Comparison of ENCODE assay signal across 7 cellular contexts in genomic region chr11:111717649-111718048, GRCh38. TPM values are rescaled to one million over a fixed set of nuclear protein-coding genes. Genes with fewer than 3 reads are reported as not detected.
A peak's percentile ranks its signal among the peaks of the same experiment; 100 is the strongest.
DNase-seq lines count a peak whose midpoint lies in the region; ATAC-seq and TF ChIP-seq lines count a peak whose summit lies in the region.
"Not testable (repeated sequence)": the region's sequence is repeated elsewhere in the genome, so short reads cannot be mapped to it uniquely, and the experiment has no call there.

No MANE protein-coding gene starts in this region.

- CTCF ChIA-PET in CD4-positive, alpha-beta memory T cell (lab: Charles Lee; ENCODE audit: partially characterized antibody) = interaction anchor here (1.0 to 1.2 kb wide), 3 partner anchors 12 to 113 kb away, joined by 3 read pairs; no protein-coding TSS in a partner anchor

- peak overlapping the region in 4 of 7 donors; percentile 2 to 68 (median 26) for H3K27ac Mint-ChIP-seq in CD4-positive, alpha-beta memory T cell
- H3K27ac Mint-ChIP-seq in GM23338 (peak overlapping the region; percentile 74), chondrocyte (ENCODE audit: unreplicated experiment) (peak overlapping the region; percentile 70), progenitor cell of endocrine pancreas (peak overlapping the region; percentile 91)

- H3F3A ChIP-seq in GM23338 (replicated peaks; ENCODE audit: low read depth) = not testable (repeated sequence)

- not testable (repeated sequence) for H3K79me2 ChIP-seq in GM23338 (replicated peaks; ENCODE audit: insufficient read depth)

- TF ChIP-seq EP300 in gastroesophageal sphincter (IDR thresholded peaks at IDR 0.05) = not testable (repeated sequence)

- H3K4me3 Mint-ChIP-seq in CD4-positive, alpha-beta memory T cell; GM23338; chondrocyte (ENCODE audit: unreplicated experiment); progenitor cell of endocrine pancreas (ENCODE audit: low read depth): not testable (repeated sequence)

- not testable (repeated sequence) for TF ChIP-seq CTCF in GM23338 (conservative IDR thresholded peaks at IDR 0.05; ENCODE audit: low read depth in 2 of 2); chondrocyte (IDR thresholded peaks at IDR 0.05); gastroesophageal sphincter (IDR thresholded peaks at IDR 0.05); progenitor cell of endocrine pancreas (IDR thresholded peaks at IDR 0.05; ENCODE audit: unreplicated experiment)

- H3K9ac ChIP-seq in stomach smooth muscle (ENCODE audit: low read length in 2 of 2) = not testable (repeated sequence)

- H3K9me3 Mint-ChIP-seq in CD4-positive, alpha-beta memory T cell; GM23338; chondrocyte (ENCODE audit: low read depth); progenitor cell of endocrine pancreas (ENCODE audit: low read depth): not testable (repeated sequence)

- intact Hi-C loops in CD4-positive, alpha-beta memory T cell (cut with micrococcal nuclease) = not testable (repeated sequence)

- H3K4me1 Mint-ChIP-seq in CD4-positive, alpha-beta memory T cell = not testable (repeated sequence)
- H3K4me1 Mint-ChIP-seq in GM23338 = peaks cover 15% of the 10 kb centered on the region; the same call in 2 of the 3 replicates
- peaks cover 26% of the 10 kb centered on the region for H3K4me1 Mint-ChIP-seq in chondrocyte (ENCODE audit: low read depth)
- H3K4me1 Mint-ChIP-seq in progenitor cell of endocrine pancreas (ENCODE audit: low read depth) = peaks cover 26% of the 10 kb centered on the region

- not testable (repeated sequence) for H3K4me2 ChIP-seq in GM23338

- H3K27me3 ChIP-seq in CD4-positive, alpha-beta memory T cell (ENCODE audit: insufficient read depth, low read length); GM23338 (ENCODE audit: insufficient read depth); gastroesophageal sphincter; stomach smooth muscle (ENCODE audit: control insufficient read depth in 1 of 2, insufficient read depth in 2 of 2, low read length in 2 of 2): not testable (repeated sequence)

- TF ChIP-seq POLR2A in gastroesophageal sphincter (IDR thresholded peaks at IDR 0.05) = not testable (repeated sequence)

- WGBS in gastroesophageal sphincter (ENCODE audit: low coverage in 1 of 2), 2 donors = 86 to 88% methylated on average over 3 of the region's 3 CpGs

- not testable (repeated sequence) for H3K27ac ChIP-seq in CD4-positive, alpha-beta memory T cell (ENCODE audit: low read depth, low read length); GM23338 (ENCODE audit: low read depth)
- H3K27ac ChIP-seq in gastroesophageal sphincter (peak overlapping the region in 3 of 4 donors; percentile 44 to 81 (median 66)), stomach smooth muscle (ENCODE audit: low read length) (peak overlapping the region; percentile 82)

- POLR2A ChIA-PET in CD4-positive, alpha-beta memory T cell (lab: Charles Lee; ENCODE audit: partially characterized antibody) = not testable (repeated sequence)

- H2AFZ ChIP-seq in GM23338 = not testable (repeated sequence)

- not testable (repeated sequence) for H3K4me1 ChIP-seq in CD4-positive, alpha-beta memory T cell (ENCODE audit: insufficient read depth, low read length); GM23338 (ENCODE audit: insufficient read depth)
- H3K4me1 ChIP-seq in gastroesophageal sphincter = peaks cover 6 to 32% (median 10%) of the 10 kb centered on the region in 3 donors
- H3K4me1 ChIP-seq in stomach smooth muscle (ENCODE audit: control insufficient read depth, insufficient read depth, low read length) = peaks cover 21% of the 10 kb centered on the region

- not testable (repeated sequence) for H3K4me3 ChIP-seq in CD4-positive, alpha-beta memory T cell (ENCODE audit: low read length in 2 of 2); GM23338; gastroesophageal sphincter; stomach smooth muscle (ENCODE audit: low read length in 2 of 2)

- peaks cover 51 to 67% of the 10 kb centered on the region in 2 donors for H3K36me3 Mint-ChIP-seq in CD4-positive, alpha-beta memory T cell
- H3K36me3 Mint-ChIP-seq in GM23338 (ENCODE audit: low read depth) (peaks cover 26% of the 10 kb centered on the region), chondrocyte (ENCODE audit: low read depth) (peaks cover 31% of the 10 kb centered on the region), progenitor cell of endocrine pancreas (ENCODE audit: insufficient read depth) (peaks cover 37% of the 10 kb centered on the region)

- not testable (repeated sequence) for DNase-seq in CD4-positive, alpha-beta memory T cell; GM23338 (ENCODE audit: low spot score); chondrocyte (ENCODE audit: low spot score); progenitor cell of endocrine pancreas (ENCODE audit: low spot score, unreplicated experiment)

- not testable (repeated sequence) for H3K27me3 Mint-ChIP-seq in CD4-positive, alpha-beta memory T cell; GM23338 (ENCODE audit: insufficient read depth, low read depth, poor library complexity); chondrocyte (ENCODE audit: low read depth); progenitor cell of endocrine pancreas

- not testable (repeated sequence) for H3K9me3 ChIP-seq in CD4-positive, alpha-beta memory T cell (ENCODE audit: control insufficient read depth in 1 of 2, low read length in 2 of 2); gastroesophageal sphincter; stomach smooth muscle (ENCODE audit: control insufficient read depth in 2 of 2, low read length in 2 of 2)

- peaks cover 13% of the 10 kb centered on the region; the same call in 1 of the 2 replicates for H4K20me1 ChIP-seq in GM23338 (replicated peaks; ENCODE audit: insufficient read depth)

- not testable (repeated sequence) for ATAC-seq in GM23338, SK-N-SH treated with all-trans-retinoic acid at 6 μM for 48 hours, gastroesophageal sphincter

- peaks cover 35% of the 10 kb centered on the region for H3K36me3 ChIP-seq in CD4-positive, alpha-beta memory T cell (ENCODE audit: insufficient read depth, low read length)
- not testable (repeated sequence) for H3K36me3 ChIP-seq in GM23338 (ENCODE audit: insufficient read depth)
- H3K36me3 ChIP-seq in gastroesophageal sphincter = peaks cover 0 to 66% of the 10 kb centered on the region in 2 donors
- H3K36me3 ChIP-seq in stomach smooth muscle (ENCODE audit: control insufficient read depth in 2 of 2, insufficient read depth in 2 of 2, low read length in 2 of 2) = peaks cover 29 to 37% of the 10 kb centered on the region in 2 donors

- not testable (repeated sequence) for H3K9me2 ChIP-seq in GM23338 (ENCODE audit: insufficient read depth)

TF ChIP-seq in SK-N-SH treated with all-trans-retinoic acid at 6 μM for 48 hours, 23 proteins besides CTCF, POLR2A, EP300 and RAD21:
- TF ChIP-seq ZFP3 (CRISPR knock-in tag; IDR thresholded peaks at IDR 0.05) = peak; percentile 94

RNA-seq across cellular contexts. Expression of gene PPP2R1B, which starts 48.5 kb away (rescaled TPM):
- 10 to 100 TPM; 38.9 to 39.1 TPM for total RNA-seq in CD4-positive, alpha-beta memory T cell
- 10 to 100 TPM; 18.4 to 27.9 TPM for polyA plus RNA-seq in CD4-positive, alpha-beta memory T cell
- 75.3 and 82.0 TPM in 2 replicates for total RNA-seq in GM23338 (2014; rRNA removed; shearing (Covaris generic))
- 15.9 and 18.5 TPM in 2 replicates for polyA plus RNA-seq in GM23338 (2016; fragmentation: Nextera tagmentation; extraction: Ambion mirVana)
- 17.2 to 27.3 TPM (median 18.5 TPM) in 3 replicates for total RNA-seq in chondrocyte
- total RNA-seq in gastroesophageal sphincter = 10 to 100 TPM; 11.1 to 21.9 (median 20.5) TPM
- total RNA-seq in progenitor cell of endocrine pancreas = 91.7 and 92.6 TPM in 2 replicates

Comparison
In these comparisons a context has a peak if more than half of its experiments do, and no peak if none do; other contexts are left out.
1. H3K27ac Mint-ChIP-seq: peak in every context shown above with its lines; median percentile 91 in progenitor cell of endocrine pancreas; 74 in GM23338; 70 in chondrocyte; 26 in CD4-positive, alpha-beta memory T cell.